19 cellular contexts compared by ENCODE assay signal in genomic region chr2:120007851-120008250, GRCh38. TPM values are rescaled to one million over a fixed set of nuclear protein-coding genes. Genes with fewer than 3 reads are reported as not detected.
A peak's percentile ranks its signal among the peaks of the same experiment; 100 is the strongest.
DNase-seq lines count a peak whose midpoint lies in the region; ATAC-seq and TF ChIP-seq lines count a peak whose summit lies in the region.
"Had no signal": no experiment of that assay in that cellular context is flagged by ENCODE, and none has a peak within 500 bp of the region (broad histone marks: within the 10 kb centered on the region; RNA-seq: fewer than 3 reads in every experiment).

No MANE protein-coding gene starts in this region.

- H3K9me3 Mint-ChIP-seq in MCF 10A (ENCODE audit: unreplicated experiment) (no peaks in the 10 kb centered on the region), activated B cell treated with CpG ODN at 0.5 μM for 24 hours (no peaks in the 10 kb centered on the region), nephron progenitor cell (no peaks in the 10 kb centered on the region), HFFc6 (no peaks in the 10 kb centered on the region)
- H3K9me3 Mint-ChIP-seq: CD8-positive, alpha-beta T cell had no signal

- intact Hi-C loops in mammary epithelial cell (cut with micrococcal nuclease) (no loop called here), MCF 10A (cut with micrococcal nuclease) (no loop called here), activated B cell treated with CpG ODN at 0.5 μM for 24 hours (cut with micrococcal nuclease) (no loop called here)

- in situ Hi-C loops in mammary epithelial cell (cut with MboI; ENCODE audit: low sequenced_read_pairs in 2 of 2): no loop called here

- peak overlapping the region; percentile 9 for H2AFZ ChIP-seq in mammary epithelial cell (ENCODE audit: low read depth, low read length)
- H2AFZ ChIP-seq: GM23248 had no signal

- H3K27me3 ChIP-seq in mammary epithelial cell (ENCODE audit: insufficient read depth, low read length): no peaks in the 10 kb centered on the region
- H3K27me3 ChIP-seq: BLaER1 treated with 17β-estradiol and CSF1 and Interleukin-3, amounts not matched to agents 10 nM and 100 nM had no signal

- no peak overlapping the region for H3K4me3 ChIP-seq in mammary epithelial cell (replicated peaks in 1 of 3; ENCODE audit: insufficient read depth in 1 of 3, low read depth in 2 of 3, low read length in 3 of 3)
- H3K4me3 ChIP-seq: BLaER1 treated with 17β-estradiol and CSF1 and Interleukin-3, amounts not matched to agents 10 nM and 100 nM; GM23248; K562 had no signal

- no peaks in the 10 kb centered on the region for H3K9me3 ChIP-seq in mammary epithelial cell (replicated peaks; ENCODE audit: insufficient read depth, low read length)

- POLR2A ChIA-PET in MCF 10A (lab: Yijun Ruan, JAX) (no interaction called here), activated B cell treated with CpG ODN at 0.5 μM for 24 hours (lab: Charles Lee) (no interaction called here)

- dilution Hi-C loops in mammary epithelial cell (cut with HindIII; ENCODE audit: low sequenced_read_pairs): no loop called here

- no peak overlapping the region for H3K9ac ChIP-seq in mammary epithelial cell (ENCODE audit: insufficient read depth, low read length)
- H3K9ac ChIP-seq: BLaER1 treated with 17β-estradiol and CSF1 and Interleukin-3, amounts not matched to agents 10 nM and 100 nM; GM23248 had no signal

- no peaks in the 10 kb centered on the region for H3K79me2 ChIP-seq in mammary epithelial cell (ENCODE audit: insufficient read depth, low read length)

- H3K4me2 ChIP-seq in mammary epithelial cell (ENCODE audit: insufficient read depth, low read depth, low read length): no peak overlapping the region
- H3K4me2 ChIP-seq: BLaER1 treated with 17β-estradiol and CSF1 and Interleukin-3, amounts not matched to agents 10 nM and 100 nM had no signal

- DNase-seq in mammary epithelial cell: no peak
- no peak for DNase-seq in MCF 10A (ENCODE audit: unreplicated experiment)
- DNase-seq in activated B cell treated with CpG ODN at 0.5 μM for 24 hours: no peak
- no peak for DNase-seq in nephron progenitor cell
- no peak for DNase-seq in DMS153 treated with DMSO at 0.1 percent for 48 hours (lab: John Stamatoyannopoulos, UW; ENCODE audit: unreplicated experiment)
- DNase-seq in HFFc6: no peak
- DNase-seq: 8988T; Calu3; CD8-positive, alpha-beta T cell; DMS79; GDM1; GM23248; HCEC 1CT had no signal

- ATAC-seq in activated B cell treated with CpG ODN at 0.5 μM for 24 hours (ENCODE audit: low read depth) (no peak), GM18870 (IDR thresholded peaks at IDR 0.05; ENCODE audit: unreplicated experiment) (no peak), GM19467 (IDR thresholded peaks at IDR 0.05; ENCODE audit: unreplicated experiment) (no peak)
- ATAC-seq: CD8-positive, alpha-beta T cell had no signal

- H3K4me1 ChIP-seq in mammary epithelial cell (ENCODE audit: insufficient read depth, low read length): peaks cover 7% of the 10 kb centered on the region

- no peaks in the 10 kb centered on the region for H3K36me3 ChIP-seq in mammary epithelial cell (ENCODE audit: insufficient read depth, low read length)
- H3K36me3 ChIP-seq: BLaER1 treated with 17β-estradiol and CSF1 and Interleukin-3, amounts not matched to agents 10 nM and 100 nM had no signal

- no peaks in the 10 kb centered on the region for H3K27me3 Mint-ChIP-seq in MCF 10A (ENCODE audit: insufficient read depth, unreplicated experiment)
- no peaks in the 10 kb centered on the region for H3K27me3 Mint-ChIP-seq in activated B cell treated with CpG ODN at 0.5 μM for 24 hours
- no peaks in the 10 kb centered on the region for H3K27me3 Mint-ChIP-seq in nephron progenitor cell (ENCODE audit: low read depth, poor library complexity)
- no peaks in the 10 kb centered on the region; the same call in 1 of the 2 replicates for H3K27me3 Mint-ChIP-seq in HFFc6 (ENCODE audit: insufficient read depth)
- H3K27me3 Mint-ChIP-seq: B cell had no signal

- H3K4me1 Mint-ChIP-seq in MCF 10A (ENCODE audit: insufficient read depth, unreplicated experiment) (peaks cover 7% of the 10 kb centered on the region), activated B cell treated with CpG ODN at 0.5 μM for 24 hours (peaks cover 33% of the 10 kb centered on the region), nephron progenitor cell (peaks cover 10% of the 10 kb centered on the region), HFFc6 (ENCODE audit: low read depth) (peaks cover 7% of the 10 kb centered on the region)

- CTCF ChIA-PET in mammary epithelial cell (lab: Charles Lee; ENCODE audit: low non-redundant PET) (no interaction called here), MCF 10A (lab: Yijun Ruan, JAX) (no interaction called here), activated B cell treated with CpG ODN at 0.5 μM for 24 hours (lab: Charles Lee) (no interaction called here)

- no peak overlapping the region for H3K4me3 Mint-ChIP-seq in MCF 10A (ENCODE audit: unreplicated experiment)
- no peak overlapping the region for H3K4me3 Mint-ChIP-seq in activated B cell treated with CpG ODN at 0.5 μM for 24 hours
- no peak overlapping the region for H3K4me3 Mint-ChIP-seq in nephron progenitor cell
- H3K4me3 Mint-ChIP-seq in HFFc6: no peak overlapping the region
- H3K4me3 Mint-ChIP-seq: CD8-positive, alpha-beta T cell had no signal

- no peak overlapping the region for H3K27ac ChIP-seq in mammary epithelial cell (ENCODE audit: insufficient read depth, low read depth, low read length)
- H3K27ac ChIP-seq: BLaER1 treated with 17β-estradiol and CSF1 and Interleukin-3, amounts not matched to agents 10 nM and 100 nM; GM23248; HL-60 had no signal

- H3K27ac Mint-ChIP-seq in MCF 10A (ENCODE audit: low read depth, unreplicated experiment) (no peak overlapping the region), activated B cell treated with CpG ODN at 0.5 μM for 24 hours (peak overlapping the region; percentile 83), nephron progenitor cell (peak overlapping the region; percentile 34), HFFc6 (no peak overlapping the region)
- H3K27ac Mint-ChIP-seq: B cell; CD8-positive, alpha-beta T cell had no signal

- no peak for TF ChIP-seq CTCF in mammary epithelial cell (conservative IDR thresholded peaks at IDR 0.05 in 1 of 2, IDR thresholded peaks at IDR 0.05 in 1 of 2; ENCODE audit: extremely low read depth in 1 of 2, insufficient read depth in 1 of 2, low read depth in 1 of 2, low read length in 2 of 2)
- TF ChIP-seq CTCF in MCF 10A (IDR thresholded peaks at IDR 0.05; ENCODE audit: unreplicated experiment): no peak
- no peak for TF ChIP-seq CTCF in activated B cell treated with CpG ODN at 0.5 μM for 24 hours (IDR thresholded peaks at IDR 0.05)
- no peak for TF ChIP-seq CTCF in nephron progenitor cell (IDR thresholded peaks at IDR 0.05)
- TF ChIP-seq CTCF in HFFc6 (IDR thresholded peaks at IDR 0.05): no peak

- 66% methylated on average over 4 of the region's 4 CpGs for WGBS in mammary epithelial cell (ENCODE audit: low coverage, missing lambda C conversion rate)

- BruUV-seq in mammary epithelial cell (replicated peaks; lab: Mats Ljungman, UMichigan): no TSS peak
- BruUV-seq in MCF 10A (replicated peaks; lab: Mats Ljungman, UMichigan): no TSS peak

- H3K36me3 Mint-ChIP-seq in MCF 10A (ENCODE audit: insufficient read depth, unreplicated experiment) (peaks cover 7% of the 10 kb centered on the region), activated B cell treated with CpG ODN at 0.5 μM for 24 hours (ENCODE audit: low read depth) (no peaks in the 10 kb centered on the region), nephron progenitor cell (ENCODE audit: low read depth) (no peaks in the 10 kb centered on the region), HFFc6 (ENCODE audit: low read depth) (no peaks in the 10 kb centered on the region)
- H3K36me3 Mint-ChIP-seq: CD8-positive, alpha-beta T cell had no signal

- no peaks in the 10 kb centered on the region for H4K20me1 ChIP-seq in mammary epithelial cell (ENCODE audit: insufficient read depth, low read length)
- H4K20me1 ChIP-seq: BLaER1 treated with 17β-estradiol and CSF1 and Interleukin-3, amounts not matched to agents 10 nM and 100 nM had no signal

RNA-seq across cellular contexts. Expression of gene EPB41L5, which starts 5.0 kb away (rescaled TPM):
- total RNA-seq in mammary epithelial cell (10 to 100 TPM; 16.5 to 18.8 TPM), MCF 10A (2022) (19.0 and 22.8 TPM in 2 replicates), activated B cell treated with CpG ODN at 0.5 μM for 24 hours (20.9 and 29.4 TPM in 2 replicates)
- polyA plus RNA-seq in mammary epithelial cell: 9.6 TPM
- polyA minus RNA-seq in mammary epithelial cell: 15.0 TPM
- 1 to 10 TPM in 3 of 6 experiments, under 1 TPM in 3; 0.63 to 1.3 (median 0.92) TPM for total RNA-seq in HFFc6 (2021; fragmentation: NEBNext Ultra II Directional; extraction: Animal tissue kit (Norgen Biotek cat#: 25700))

Comparison
In these comparisons a context has a peak if more than half of its experiments do, and no peak if none do; other contexts are left out.
1. H3K27ac Mint-ChIP-seq: peak in activated B cell treated with CpG ODN at 0.5 μM for 24 hours (single experiment) and nephron progenitor cell (single experiment); none in MCF 10A (single experiment) and HFFc6 (single experiment).